16 cellular contexts compared by ENCODE assay signal in genomic region chr6:145315982-145316600, GRCh38.
DNase-seq lines count a peak whose midpoint lies in the region; ATAC-seq, FAIRE-seq and TF ChIP-seq lines count a peak whose summit lies in the region.
"Had no signal": no experiment of that assay in that cellular context is flagged by ENCODE, and none has a peak within 500 bp of the region (broad histone marks: within the 10 kb centered on the region; RNA-seq: fewer than 3 reads in every experiment).

No MANE protein-coding gene starts in this region.

- H3K79me2 ChIP-seq in GM23338 (replicated peaks; ENCODE audit: insufficient read depth) = no peaks in the 10 kb centered on the region
- H3K79me2 ChIP-seq in neural progenitor cell (ENCODE audit: low read depth) = no peaks in the 10 kb centered on the region

- H3K36me3 ChIP-seq in GM23338 (ENCODE audit: insufficient read depth) = no peaks in the 10 kb centered on the region
- no peaks in the 10 kb centered on the region for H3K36me3 ChIP-seq in bronchial epithelial cell (ENCODE audit: control insufficient read depth, insufficient read depth, low read length)
- H3K36me3 ChIP-seq in neural progenitor cell = no peaks in the 10 kb centered on the region
- no peaks in the 10 kb centered on the region for H3K36me3 ChIP-seq in upper lobe of left lung

- H3K9me2 ChIP-seq in GM23338 (ENCODE audit: insufficient read depth) = 0 out of 2 replicates have a peak, but pooled peaks cover 2% of the 10 kb centered on the region

- H3K27ac Mint-ChIP-seq in GM23338 (no peak overlapping the region), neural progenitor cell (peak overlapping the region; percentile 42)
- no peak overlapping the region for H3K27ac Mint-ChIP-seq in activated CD4-positive, alpha-beta T cell treated with anti-CD3 and anti-CD28 coated beads, Interleukin-2, amount 10 ng/mL, durations not matched to agents 24 days and 14 days
- H3K27ac Mint-ChIP-seq: HFFc6 had no signal

- no peak for FAIRE-seq in bronchial epithelial cell (lab: Jason Lieb, UNC)
- FAIRE-seq: RCC 7860 had no signal

- H3K4me2 ChIP-seq in GM23338 (no peak overlapping the region), neural progenitor cell (peak overlapping the region; percentile 39)

- H3K4me1 ChIP-seq in GM23338 (ENCODE audit: insufficient read depth) (no peaks in the 10 kb centered on the region), neural progenitor cell (peaks cover 19% of the 10 kb centered on the region), upper lobe of left lung (no peaks in the 10 kb centered on the region)

- H3K27me3 ChIP-seq in GM23338 (ENCODE audit: insufficient read depth) (no peaks in the 10 kb centered on the region), bronchial epithelial cell (ENCODE audit: control insufficient read depth, insufficient read depth, low read length) (no peaks in the 10 kb centered on the region), neural progenitor cell (no peaks in the 10 kb centered on the region), upper lobe of left lung (no peaks in the 10 kb centered on the region)

- 84 to 87% methylated on average over 3 of the region's 3 CpGs for WGBS in upper lobe of left lung, 2 donors

- H3K4me3 Mint-ChIP-seq in GM23338 = no peak overlapping the region
- H3K4me3 Mint-ChIP-seq in neural progenitor cell = no peak overlapping the region
- H3K4me3 Mint-ChIP-seq in activated CD4-positive, alpha-beta T cell treated with anti-CD3 and anti-CD28 coated beads, Interleukin-2, amount 10 ng/mL, durations not matched to agents 24 days and 14 days = no peak overlapping the region
- H3K4me3 Mint-ChIP-seq: HFFc6 had no signal

- no peak overlapping the region for H3K9ac ChIP-seq in neural progenitor cell

- H4K20me1 ChIP-seq in GM23338 (replicated peaks; ENCODE audit: insufficient read depth) (no peaks in the 10 kb centered on the region), neural progenitor cell (ENCODE audit: low read depth) (no peaks in the 10 kb centered on the region)

- H3K27me3 Mint-ChIP-seq in GM23338 (ENCODE audit: insufficient read depth, low read depth, poor library complexity) = peaks cover 3% of the 10 kb centered on the region
- peaks cover 2% of the 10 kb centered on the region for H3K27me3 Mint-ChIP-seq in neural progenitor cell (ENCODE audit: insufficient read depth, low read depth)
- no peaks in the 10 kb centered on the region for H3K27me3 Mint-ChIP-seq in activated CD4-positive, alpha-beta T cell treated with anti-CD3 and anti-CD28 coated beads, Interleukin-2, amount 10 ng/mL, durations not matched to agents 24 days and 14 days

- H3K9me3 ChIP-seq in neural progenitor cell (ENCODE audit: low read depth) (peaks cover 6% of the 10 kb centered on the region), upper lobe of left lung (no peaks in the 10 kb centered on the region)

- H3K4me1 Mint-ChIP-seq in GM23338 (no peaks in the 10 kb centered on the region; the same call in 1 of the 3 replicates), neural progenitor cell (peaks cover 6% of the 10 kb centered on the region)
- no peaks in the 10 kb centered on the region for H3K4me1 Mint-ChIP-seq in activated CD4-positive, alpha-beta T cell treated with anti-CD3 and anti-CD28 coated beads, Interleukin-2, amount 10 ng/mL, durations not matched to agents 24 days and 14 days

- H3K36me3 Mint-ChIP-seq in GM23338 (ENCODE audit: low read depth) = no peaks in the 10 kb centered on the region
- no peaks in the 10 kb centered on the region for H3K36me3 Mint-ChIP-seq in neural progenitor cell
- H3K36me3 Mint-ChIP-seq in activated CD4-positive, alpha-beta T cell treated with anti-CD3 and anti-CD28 coated beads, Interleukin-2, amount 10 ng/mL, durations not matched to agents 24 days and 14 days (ENCODE audit: low read depth) = no peaks in the 10 kb centered on the region

- H3K27ac ChIP-seq in GM23338 (ENCODE audit: low read depth) = no peak overlapping the region
- no peak overlapping the region for H3K27ac ChIP-seq in neural progenitor cell
- H3K27ac ChIP-seq in upper lobe of left lung = no peak overlapping the region
- H3K27ac ChIP-seq: C4-2B, SK-N-MC had no signal

- no peak for TF ChIP-seq POLR2A in upper lobe of left lung (IDR thresholded peaks at IDR 0.05)

- H2AFZ ChIP-seq in GM23338 (no peak overlapping the region), neural progenitor cell (replicated peaks) (no peak overlapping the region)

- ATAC-seq in GM23338 (peak; percentile 51), upper lobe of left lung (ENCODE audit: low FRiP score in 2 of 2) (no peak), GM18498 (IDR thresholded peaks at IDR 0.05; ENCODE audit: unreplicated experiment) (no peak)

- no peak for TF ChIP-seq EP300 in upper lobe of left lung (IDR thresholded peaks at IDR 0.05)

- H3F3A ChIP-seq in GM23338 (replicated peaks; ENCODE audit: low read depth) = no peaks in the 10 kb centered on the region
- no peaks in the 10 kb centered on the region for H3F3A ChIP-seq in neural progenitor cell (ENCODE audit: low read depth)

- DNase-seq in GM23338 (ENCODE audit: low spot score) (peak; percentile 2), NCI-H524 treated with DMSO at 0.1 percent for 48 hours (lab: John Stamatoyannopoulos, UW) (peak; percentile 80), bronchial epithelial cell (ENCODE audit: low read depth) (peak; percentile 8), neural progenitor cell (ENCODE audit: low spot score) (peak; percentile 40), upper lobe of left lung (no peak), T-helper 1 cell (no peak)
- no peak for DNase-seq in activated CD4-positive, alpha-beta T cell treated with anti-CD3 and anti-CD28 coated beads, Interleukin-2, amount 10 ng/mL, durations not matched to agents 24 days and 14 days
- DNase-seq: HFFc6, NCI-H1105 treated with DMSO at 0.1 percent for 48 hours, NCI-H1694 treated with DMSO at 0.1 percent for 48 hours, NCI-H345, Right ventricle myocardium superior had no signal

- H3K4me3 ChIP-seq in GM23338 (no peak overlapping the region), bronchial epithelial cell (ENCODE audit: low read depth, low read length) (no peak overlapping the region), neural progenitor cell (no peak overlapping the region), upper lobe of left lung (no peak overlapping the region)
- H3K4me3 ChIP-seq: SK-N-MC had no signal

- H3K9me3 Mint-ChIP-seq in GM23338 (peaks cover 5% of the 10 kb centered on the region; the same call in 2 of the 3 replicates), neural progenitor cell (peaks cover 8% of the 10 kb centered on the region)
- no peaks in the 10 kb centered on the region for H3K9me3 Mint-ChIP-seq in activated CD4-positive, alpha-beta T cell treated with anti-CD3 and anti-CD28 coated beads, Interleukin-2, amount 10 ng/mL, durations not matched to agents 24 days and 14 days

- intact Hi-C loops in activated CD4-positive, alpha-beta T cell treated with anti-CD3 and anti-CD28 coated beads, Interleukin-2, amount 10 ng/mL, durations not matched to agents 24 days and 14 days (cut with micrococcal nuclease) = no loop called here

- TF ChIP-seq CTCF in GM23338 (conservative IDR thresholded peaks at IDR 0.05; ENCODE audit: low read depth in 2 of 2) (no peak), bronchial epithelial cell (IDR thresholded peaks at IDR 0.05; ENCODE audit: insufficient read depth, low read length, severe bottlenecking) (no peak), neural progenitor cell (IDR thresholded peaks at IDR 0.05) (no peak), upper lobe of left lung (IDR thresholded peaks at IDR 0.05) (no peak)

TF ChIP-seq in GM23338, 12 proteins besides CTCF, POLR2A, EP300 and RAD21 (continues in another document):
- no peak for TF ChIP-seq EZH2phosphoT487 (IDR thresholded peaks at IDR 0.05; ENCODE audit: unreplicated experiment)
- no peak for TF ChIP-seq NANOG (IDR thresholded peaks at IDR 0.05; ENCODE audit: borderline replicate concordance)
- TF ChIP-seq STAT1 (IDR thresholded peaks at IDR 0.05; ENCODE audit: unreplicated experiment) = no peak
- no peak for TF ChIP-seq CREB1 (CRISPR knock-in tag; IDR thresholded peaks at IDR 0.05; ENCODE audit: low read depth)
- no peak for TF ChIP-seq ZNF331 (CRISPR knock-in tag; IDR thresholded peaks at IDR 0.05; ENCODE audit: low read depth)
- no peak for TF ChIP-seq EZH2 (IDR thresholded peaks at IDR 0.05; ENCODE audit: low read depth, unreplicated experiment)
- TF ChIP-seq ZNF114 (CRISPR knock-in tag; IDR thresholded peaks at IDR 0.05) = no peak
- TF ChIP-seq, protein P1, sequence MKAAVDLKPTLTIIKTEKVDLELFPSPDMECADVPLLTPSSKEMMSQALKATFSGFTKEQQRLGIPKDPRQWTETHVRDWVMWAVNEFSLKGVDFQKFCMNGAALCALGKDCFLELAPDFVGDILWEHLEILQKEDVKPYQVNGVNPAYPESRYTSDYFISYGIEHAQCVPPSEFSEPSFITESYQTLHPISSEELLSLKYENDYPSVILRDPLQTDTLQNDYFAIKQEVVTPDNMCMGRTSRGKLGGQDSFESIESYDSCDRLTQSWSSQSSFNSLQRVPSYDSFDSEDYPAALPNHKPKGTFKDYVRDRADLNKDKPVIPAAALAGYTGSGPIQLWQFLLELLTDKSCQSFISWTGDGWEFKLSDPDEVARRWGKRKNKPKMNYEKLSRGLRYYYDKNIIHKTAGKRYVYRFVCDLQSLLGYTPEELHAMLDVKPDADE (IDR thresholded peaks at IDR 0.05) = no peak
- no peak for TF ChIP-seq JUNB (IDR thresholded peaks at IDR 0.05; ENCODE audit: unreplicated experiment)
- TF ChIP-seq, protein P2, sequence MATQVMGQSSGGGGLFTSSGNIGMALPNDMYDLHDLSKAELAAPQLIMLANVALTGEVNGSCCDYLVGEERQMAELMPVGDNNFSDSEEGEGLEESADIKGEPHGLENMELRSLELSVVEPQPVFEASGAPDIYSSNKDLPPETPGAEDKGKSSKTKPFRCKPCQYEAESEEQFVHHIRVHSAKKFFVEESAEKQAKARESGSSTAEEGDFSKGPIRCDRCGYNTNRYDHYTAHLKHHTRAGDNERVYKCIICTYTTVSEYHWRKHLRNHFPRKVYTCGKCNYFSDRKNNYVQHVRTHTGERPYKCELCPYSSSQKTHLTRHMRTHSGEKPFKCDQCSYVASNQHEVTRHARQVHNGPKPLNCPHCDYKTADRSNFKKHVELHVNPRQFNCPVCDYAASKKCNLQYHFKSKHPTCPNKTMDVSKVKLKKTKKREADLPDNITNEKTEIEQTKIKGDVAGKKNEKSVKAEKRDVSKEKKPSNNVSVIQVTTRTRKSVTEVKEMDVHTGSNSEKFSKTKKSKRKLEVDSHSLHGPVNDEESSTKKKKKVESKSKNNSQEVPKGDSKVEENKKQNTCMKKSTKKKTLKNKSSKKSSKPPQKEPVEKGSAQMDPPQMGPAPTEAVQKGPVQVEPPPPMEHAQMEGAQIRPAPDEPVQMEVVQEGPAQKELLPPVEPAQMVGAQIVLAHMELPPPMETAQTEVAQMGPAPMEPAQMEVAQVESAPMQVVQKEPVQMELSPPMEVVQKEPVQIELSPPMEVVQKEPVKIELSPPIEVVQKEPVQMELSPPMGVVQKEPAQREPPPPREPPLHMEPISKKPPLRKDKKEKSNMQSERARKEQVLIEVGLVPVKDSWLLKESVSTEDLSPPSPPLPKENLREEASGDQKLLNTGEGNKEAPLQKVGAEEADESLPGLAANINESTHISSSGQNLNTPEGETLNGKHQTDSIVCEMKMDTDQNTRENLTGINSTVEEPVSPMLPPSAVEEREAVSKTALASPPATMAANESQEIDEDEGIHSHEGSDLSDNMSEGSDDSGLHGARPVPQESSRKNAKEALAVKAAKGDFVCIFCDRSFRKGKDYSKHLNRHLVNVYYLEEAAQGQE (IDR thresholded peaks at IDR 0.05; ENCODE audit: unreplicated experiment) = no peak

Comparison
In these comparisons a context has a peak if more than half of its experiments do, and no peak if none do; other contexts are left out.
1. DNase-seq: peak in GM23338 (single experiment), NCI-H524 treated with DMSO at 0.1 percent for 48 hours (single experiment), bronchial epithelial cell (single experiment) and neural progenitor cell (single experiment); none in activated CD4-positive, alpha-beta T cell treated with anti-CD3 and anti-CD28 coated beads, Interleukin-2, amount 10 ng/mL, durations not matched to agents 24 days and 14 days (single experiment), upper lobe of left lung (0 of 2) and T-helper 1 cell (0 of 5).